In genomic region chr18:31508781-31509180, GRCh38 we compare ENCODE assay signal across 1 cellular context.
TF ChIP-seq lines count a peak whose summit lies in the region.

No MANE protein-coding gene starts in this region.

TF ChIP-seq in HCT116, 20 proteins besides CTCF, POLR2A, EP300 and RAD21 (continued from another document):
- TF ChIP-seq ZNF274 (IDR thresholded peaks at IDR 0.05; ENCODE audit: low read depth, low read length) (no peak), SRF (IDR thresholded peaks at IDR 0.05; ENCODE audit: low read depth) (no peak), EGR1 (IDR thresholded peaks at IDR 0.05; ENCODE audit: low read depth) (no peak), EZH2phosphoT487 (IDR thresholded peaks at IDR 0.05; ENCODE audit: borderline replicate concordance) (no peak), FOSL1 (IDR thresholded peaks at IDR 0.05; ENCODE audit: low read depth) (no peak)
